11 cellular contexts compared by ENCODE assay signal in genomic region chr1:225700164-225700740, GRCh38. TPM values are rescaled to one million over a fixed set of nuclear protein-coding genes. Genes with fewer than 3 reads are reported as not detected.
DNase-seq lines count a peak whose midpoint lies in the region; ATAC-seq and TF ChIP-seq lines count a peak whose summit lies in the region.
"Had no signal": no experiment of that assay in that cellular context is flagged by ENCODE, and none has a peak within 500 bp of the region (broad histone marks: within the 10 kb centered on the region; RNA-seq: fewer than 3 reads in every experiment).

No MANE protein-coding gene starts in this region.

- H3K9me3 ChIP-seq in MG63: no peaks in the 10 kb centered on the region
- no peaks in the 10 kb centered on the region for H3K9me3 ChIP-seq in muscle layer of duodenum (ENCODE audit: control insufficient read depth in 1 of 2, low read length in 2 of 2)
- H3K9me3 ChIP-seq: spleen, upper lobe of left lung had no signal

- H3K4me3 Mint-ChIP-seq in activated T-helper 1 cell treated with anti-CD3 and anti-CD28 coated beads, Interleukin-12 subunit alpha, Interleukin-12 subunit beta, Interleukin-2, Interleukin-4 antibody, amounts not matched to agents 30 ng/mL and 10 ng/mL and 1 ng/mL, durations not matched to agents 14 hours and 24 hours and 36 hours: no peak overlapping the region
- H3K4me3 Mint-ChIP-seq in natural killer cell: no peak overlapping the region

- TF ChIP-seq CTCF in AG09319 (IDR thresholded peaks at IDR 0.05; ENCODE audit: low read depth, low read length): no peak
- TF ChIP-seq CTCF in choroid plexus epithelial cell (conservative IDR thresholded peaks at IDR 0.05; ENCODE audit: low read depth, low read length): no peak
- TF ChIP-seq CTCF in natural killer cell (IDR thresholded peaks at IDR 0.05): no peak

- H3K27ac Mint-ChIP-seq in activated T-helper 1 cell treated with anti-CD3 and anti-CD28 coated beads, Interleukin-12 subunit alpha, Interleukin-12 subunit beta, Interleukin-2, Interleukin-4 antibody, amounts not matched to agents 30 ng/mL and 10 ng/mL and 1 ng/mL, durations not matched to agents 14 hours and 24 hours and 36 hours: no peak overlapping the region
- H3K27ac Mint-ChIP-seq in natural killer cell: no peak overlapping the region

- intact Hi-C loops in activated T-helper 1 cell treated with anti-CD3 and anti-CD28 coated beads, Interleukin-12 subunit alpha, Interleukin-12 subunit beta, Interleukin-2, Interleukin-4 antibody, amounts not matched to agents 30 ng/mL and 10 ng/mL and 1 ng/mL, durations not matched to agents 14 hours and 24 hours and 36 hours (cut with micrococcal nuclease): no loop called here
- intact Hi-C loops in natural killer cell (cut with micrococcal nuclease): no loop called here

- peaks cover 8 to 14% of the 10 kb centered on the region in 2 donors for H3K4me1 ChIP-seq in muscle layer of duodenum (ENCODE audit: control insufficient read depth in 1 of 2, insufficient read depth in 2 of 2, low read length in 2 of 2)

- no peaks in the 10 kb centered on the region for H3K9me3 Mint-ChIP-seq in activated T-helper 1 cell treated with anti-CD3 and anti-CD28 coated beads, Interleukin-12 subunit alpha, Interleukin-12 subunit beta, Interleukin-2, Interleukin-4 antibody, amounts not matched to agents 30 ng/mL and 10 ng/mL and 1 ng/mL, durations not matched to agents 14 hours and 24 hours and 36 hours
- no peaks in the 10 kb centered on the region for H3K9me3 Mint-ChIP-seq in natural killer cell

- peak overlapping the region; percentile 4 for H3K4me3 ChIP-seq in MG63
- peak overlapping the region; percentile 14 for H3K4me3 ChIP-seq in choroid plexus epithelial cell (ENCODE audit: low read depth, low read length)
- H3K4me3 ChIP-seq in muscle layer of duodenum (ENCODE audit: low read depth in 1 of 2, low read length in 2 of 2): no peak overlapping the region
- H3K4me3 ChIP-seq: spleen, upper lobe of left lung had no signal

- no peaks in the 10 kb centered on the region for H3K27me3 ChIP-seq in MG63
- no peaks in the 10 kb centered on the region for H3K27me3 ChIP-seq in muscle layer of duodenum (ENCODE audit: low read depth, low read length)
- H3K27me3 ChIP-seq: spleen, upper lobe of left lung had no signal

- H3K4me1 Mint-ChIP-seq in activated T-helper 1 cell treated with anti-CD3 and anti-CD28 coated beads, Interleukin-12 subunit alpha, Interleukin-12 subunit beta, Interleukin-2, Interleukin-4 antibody, amounts not matched to agents 30 ng/mL and 10 ng/mL and 1 ng/mL, durations not matched to agents 14 hours and 24 hours and 36 hours (ENCODE audit: low read depth): no peaks in the 10 kb centered on the region
- no peaks in the 10 kb centered on the region for H3K4me1 Mint-ChIP-seq in natural killer cell

- H3K36me3 ChIP-seq in MG63: no peaks in the 10 kb centered on the region
- H3K36me3 ChIP-seq in muscle layer of duodenum (ENCODE audit: control insufficient read depth in 1 of 2, insufficient read depth in 2 of 2, low read length in 2 of 2): peaks cover 0 to 8% of the 10 kb centered on the region in 2 donors
- H3K36me3 ChIP-seq: spleen, upper lobe of left lung, WERI-Rb-1 had no signal

- no peaks in the 10 kb centered on the region for H3K36me3 Mint-ChIP-seq in activated T-helper 1 cell treated with anti-CD3 and anti-CD28 coated beads, Interleukin-12 subunit alpha, Interleukin-12 subunit beta, Interleukin-2, Interleukin-4 antibody, amounts not matched to agents 30 ng/mL and 10 ng/mL and 1 ng/mL, durations not matched to agents 14 hours and 24 hours and 36 hours (ENCODE audit: low read depth)
- H3K36me3 Mint-ChIP-seq in natural killer cell: no peaks in the 10 kb centered on the region

- ATAC-seq in HG03097 (IDR thresholded peaks at IDR 0.05; ENCODE audit: low FRiP score, unreplicated experiment) (no peak), natural killer cell (no peak)

- peak; percentile 92 for DNase-seq in AG09319 (ENCODE audit: extremely low read depth, low read depth)
- DNase-seq in MG63: peak; percentile 88
- DNase-seq in choroid plexus epithelial cell (ENCODE audit: low read depth): peak; percentile 96
- DNase-seq in activated effector memory CD4-positive, alpha-beta T cell treated with Interleukin-2 at 50 U/mL for 16 hours: no peak
- no peak for DNase-seq in activated T-helper 1 cell treated with anti-CD3 and anti-CD28 coated beads, Interleukin-12 subunit alpha, Interleukin-12 subunit beta, Interleukin-2, Interleukin-4 antibody, amounts not matched to agents 30 ng/mL and 10 ng/mL and 1 ng/mL, durations not matched to agents 14 hours and 24 hours and 36 hours (ENCODE audit: low spot score)
- no peak for DNase-seq in natural killer cell
- DNase-seq: spleen, upper lobe of left lung, WERI-Rb-1 had no signal

- peak overlapping the region; percentile 29 for H3K27ac ChIP-seq in muscle layer of duodenum (ENCODE audit: low read length)
- H3K27ac ChIP-seq: spleen, WERI-Rb-1 had no signal

- peaks cover 3% of the 10 kb centered on the region for H3K27me3 Mint-ChIP-seq in activated T-helper 1 cell treated with anti-CD3 and anti-CD28 coated beads, Interleukin-12 subunit alpha, Interleukin-12 subunit beta, Interleukin-2, Interleukin-4 antibody, amounts not matched to agents 30 ng/mL and 10 ng/mL and 1 ng/mL, durations not matched to agents 14 hours and 24 hours and 36 hours (ENCODE audit: insufficient read depth)
- H3K27me3 Mint-ChIP-seq in natural killer cell (ENCODE audit: low read depth in 2 of 2): no peaks in the 10 kb centered on the region

RNA-seq across cellular contexts. Expression of gene ENAH, which starts 47.3 kb away (rescaled TPM):
- total RNA-seq in MG63 (2014; rRNA removed; shearing (Covaris generic); ENCODE audit: low replicate concordance): 121 and 171 TPM in 2 replicates
- total RNA-seq in activated T-helper 1 cell treated with anti-CD3 and anti-CD28 coated beads, Interleukin-12 subunit alpha, Interleukin-12 subunit beta, Interleukin-2, Interleukin-4 antibody, amounts not matched to agents 30 ng/mL and 10 ng/mL and 1 ng/mL, durations not matched to agents 14 hours and 24 hours and 36 hours: 0.05 and 0.23 TPM in 2 replicates
- total RNA-seq in natural killer cell: not detected

Comparison
In these comparisons a context has a peak if more than half of its experiments do, and no peak if none do; other contexts are left out.
1. DNase-seq: peak in AG09319 (single experiment), MG63 (single experiment) and choroid plexus epithelial cell (single experiment); none in activated effector memory CD4-positive, alpha-beta T cell treated with Interleukin-2 at 50 U/mL for 16 hours (single experiment), activated T-helper 1 cell treated with anti-CD3 and anti-CD28 coated beads, Interleukin-12 subunit alpha, Interleukin-12 subunit beta, Interleukin-2, Interleukin-4 antibody, amounts not matched to agents 30 ng/mL and 10 ng/mL and 1 ng/mL, durations not matched to agents 14 hours and 24 hours and 36 hours (single experiment) and natural killer cell (single experiment).
2. H3K4me3 ChIP-seq: peak in MG63 (single experiment) and choroid plexus epithelial cell (single experiment); none in muscle layer of duodenum (0 of 2).
3. RNA of gene ENAH, which starts 47.3 kb away (total RNA-seq): 121 to 171 TPM in MG63; 0.05 to 0.23 TPM in activated T-helper 1 cell treated with anti-CD3 and anti-CD28 coated beads, Interleukin-12 subunit alpha, Interleukin-12 subunit beta, Interleukin-2, Interleukin-4 antibody, amounts not matched to agents 30 ng/mL and 10 ng/mL and 1 ng/mL, durations not matched to agents 14 hours and 24 hours and 36 hours and not detected in natural killer cell; every median in the first group is over 10 times any median in the second.